Comparison of ENCODE assay signal across 27 cellular contexts in genomic region chr6:87673237-87673636, GRCh38.
"Had no signal": no experiment of that assay in that cellular context is flagged by ENCODE, and none has a peak within 500 bp of the region (broad histone marks: within the 10 kb centered on the region; RNA-seq: fewer than 3 reads in every experiment).

No MANE protein-coding gene starts in this region.

- H3K4me3 ChIP-seq: Peyer's patch had no signal

- H3K9me3 Mint-ChIP-seq: activated CD4-positive, alpha-beta T cell treated with anti-CD3 and anti-CD28 coated beads, Interleukin-2, amount 10 ng/mL, durations not matched to agents 24 days and 14 days; activated CD8-positive, alpha-beta T cell treated with anti-CD3 and anti-CD28 coated beads for 36 hours; activated naive CD4-positive, alpha-beta T cell treated with anti-CD3 and anti-CD28 coated beads, Interleukin-2, amount 50 U/mL, for 24 hours had no signal

- H3K27me3 Mint-ChIP-seq: activated CD4-positive, alpha-beta T cell treated with anti-CD3 and anti-CD28 coated beads, Interleukin-2, amount 10 ng/mL, durations not matched to agents 24 days and 14 days; activated CD8-positive, alpha-beta T cell treated with anti-CD3 and anti-CD28 coated beads for 36 hours; activated naive CD4-positive, alpha-beta T cell treated with anti-CD3 and anti-CD28 coated beads, Interleukin-2, amount 50 U/mL, for 24 hours had no signal

- H3K27me3 ChIP-seq: brain microvascular endothelial cell, Peyer's patch had no signal

- H3K27ac ChIP-seq: brain microvascular endothelial cell, KMS-11, Peyer's patch, WERI-Rb-1 had no signal

- H3K4me3 Mint-ChIP-seq: activated CD4-positive, alpha-beta T cell treated with anti-CD3 and anti-CD28 coated beads, Interleukin-2, amount 10 ng/mL, durations not matched to agents 24 days and 14 days; activated CD8-positive, alpha-beta T cell treated with anti-CD3 and anti-CD28 coated beads for 36 hours; activated naive CD4-positive, alpha-beta T cell treated with anti-CD3 and anti-CD28 coated beads, Interleukin-2, amount 50 U/mL, for 24 hours had no signal

- H3K27ac Mint-ChIP-seq: activated CD4-positive, alpha-beta T cell treated with anti-CD3 and anti-CD28 coated beads, Interleukin-2, amount 10 ng/mL, durations not matched to agents 24 days and 14 days; activated CD8-positive, alpha-beta T cell treated with anti-CD3 and anti-CD28 coated beads for 36 hours; activated naive CD4-positive, alpha-beta T cell treated with anti-CD3 and anti-CD28 coated beads, Interleukin-2, amount 50 U/mL, for 24 hours had no signal

- ATAC-seq: activated CD8-positive, alpha-beta T cell treated with anti-CD3 and anti-CD28 coated beads for 36 hours; PC-3; Right ventricle myocardium inferior had no signal

- H3K9me3 ChIP-seq: Peyer's patch had no signal

- DNase-seq: activated CD4-positive, alpha-beta T cell treated with anti-CD3 and anti-CD28 coated beads, Interleukin-2, amount 10 ng/mL, durations not matched to agents 24 days and 14 days; activated CD4-positive, alpha-beta T cell treated with anti-CD3 and anti-CD28 coated beads, Interleukin-2, amount 50 U/mL, for 4 hours; activated CD8-positive, alpha-beta T cell treated with anti-CD3 and anti-CD28 coated beads for 36 hours; activated effector memory CD4-positive, alpha-beta T cell treated with Interleukin-2 at 50 U/mL for 16 hours; activated T-cell treated with anti-CD3 and anti-CD28 coated beads, Interleukin-2, amount 50 U/mL, for 1 hour; aorta; brain microvascular endothelial cell; central memory CD4-positive, alpha-beta T cell; MM.1S; MV-4-11; NCI-H1092; NCI-H1436 treated with DMSO at 0.1 percent for 48 hours; NCI-H1694 treated with DMSO at 0.1 percent for 48 hours; NCI-H2029; NCI-H345; NCI-H524 treated with DMSO at 0.1 percent for 48 hours; PC-3; Peyer's patch; RPMI8226; SIG-M5; SW 1271; T-helper 1 cell; T1000; WERI-Rb-1 had no signal
